1 cellular context compared by ENCODE assay signal in the genomic region with DNA sequence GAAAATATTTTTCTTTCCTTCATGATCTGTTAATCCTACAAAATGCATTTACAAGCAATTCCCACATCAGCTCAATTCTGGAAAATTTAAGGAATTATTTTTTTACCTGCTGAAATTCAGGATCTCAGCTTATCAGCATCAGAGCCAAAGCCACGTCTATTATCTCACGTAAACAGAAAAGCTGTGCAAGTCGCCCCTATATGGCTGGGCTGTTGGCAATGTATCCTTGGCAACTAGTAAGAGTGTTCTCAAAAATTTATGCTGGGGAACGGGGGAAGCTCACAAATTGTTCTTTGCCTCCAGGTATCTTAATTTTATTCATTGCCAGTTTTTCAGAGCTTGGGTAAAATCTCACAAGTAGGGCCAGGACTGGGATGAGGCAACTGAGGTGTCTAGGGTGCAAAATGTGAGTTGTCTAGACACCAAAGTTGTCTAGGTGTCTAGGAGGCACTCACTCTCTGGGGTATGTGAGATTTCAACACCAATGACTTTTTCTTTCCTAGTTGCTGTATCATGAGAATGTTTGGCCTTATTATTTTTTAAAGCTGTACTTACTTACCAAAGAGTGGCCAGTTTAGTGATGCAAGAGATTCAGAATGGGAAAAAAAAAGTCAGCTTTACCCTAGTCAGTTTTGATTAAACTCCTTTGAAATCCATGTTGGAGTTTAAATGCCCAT.
TF ChIP-seq lines count a peak whose summit lies in the region.

No MANE protein-coding gene starts in this region.

TF ChIP-seq in HCT116, 20 proteins besides CTCF, POLR2A, EP300 and RAD21:
- TF ChIP-seq SRF (IDR thresholded peaks at IDR 0.05; ENCODE audit: low read depth) (no peak), YY1 (IDR thresholded peaks at IDR 0.05; ENCODE audit: extremely low read depth, insufficient replicate concordance, low read depth, low read length) (no peak), EZH2phosphoT487 (IDR thresholded peaks at IDR 0.05; ENCODE audit: borderline replicate concordance) (no peak), JUND (IDR thresholded peaks at IDR 0.05) (no peak), ELF1 (IDR thresholded peaks at IDR 0.05; ENCODE audit: borderline replicate concordance, low read depth) (no peak), POLR2AphosphoS5 (IDR thresholded peaks at IDR 0.05; ENCODE audit: low read depth, low read length) (no peak), EZH2 (IDR thresholded peaks at IDR 0.05) (no peak), EGR1 (IDR thresholded peaks at IDR 0.05; ENCODE audit: low read depth) (no peak), ZFX (IDR thresholded peaks at IDR 0.05) (no peak), TCF7L2 (IDR thresholded peaks at IDR 0.05; ENCODE audit: borderline replicate concordance, extremely low read depth, insufficient read depth, insufficient read length) (no peak)
- TF ChIP-seq, protein P1, sequence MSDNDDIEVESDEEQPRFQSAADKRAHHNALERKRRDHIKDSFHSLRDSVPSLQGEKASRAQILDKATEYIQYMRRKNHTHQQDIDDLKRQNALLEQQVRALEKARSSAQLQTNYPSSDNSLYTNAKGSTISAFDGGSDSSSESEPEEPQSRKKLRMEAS (IDR thresholded peaks at IDR 0.05), result no peak
- TF ChIP-seq, protein P2, sequence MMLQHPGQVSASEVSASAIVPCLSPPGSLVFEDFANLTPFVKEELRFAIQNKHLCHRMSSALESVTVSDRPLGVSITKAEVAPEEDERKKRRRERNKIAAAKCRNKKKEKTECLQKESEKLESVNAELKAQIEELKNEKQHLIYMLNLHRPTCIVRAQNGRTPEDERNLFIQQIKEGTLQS (IDR thresholded peaks at IDR 0.05), result no peak
- TF ChIP-seq, protein P3, sequence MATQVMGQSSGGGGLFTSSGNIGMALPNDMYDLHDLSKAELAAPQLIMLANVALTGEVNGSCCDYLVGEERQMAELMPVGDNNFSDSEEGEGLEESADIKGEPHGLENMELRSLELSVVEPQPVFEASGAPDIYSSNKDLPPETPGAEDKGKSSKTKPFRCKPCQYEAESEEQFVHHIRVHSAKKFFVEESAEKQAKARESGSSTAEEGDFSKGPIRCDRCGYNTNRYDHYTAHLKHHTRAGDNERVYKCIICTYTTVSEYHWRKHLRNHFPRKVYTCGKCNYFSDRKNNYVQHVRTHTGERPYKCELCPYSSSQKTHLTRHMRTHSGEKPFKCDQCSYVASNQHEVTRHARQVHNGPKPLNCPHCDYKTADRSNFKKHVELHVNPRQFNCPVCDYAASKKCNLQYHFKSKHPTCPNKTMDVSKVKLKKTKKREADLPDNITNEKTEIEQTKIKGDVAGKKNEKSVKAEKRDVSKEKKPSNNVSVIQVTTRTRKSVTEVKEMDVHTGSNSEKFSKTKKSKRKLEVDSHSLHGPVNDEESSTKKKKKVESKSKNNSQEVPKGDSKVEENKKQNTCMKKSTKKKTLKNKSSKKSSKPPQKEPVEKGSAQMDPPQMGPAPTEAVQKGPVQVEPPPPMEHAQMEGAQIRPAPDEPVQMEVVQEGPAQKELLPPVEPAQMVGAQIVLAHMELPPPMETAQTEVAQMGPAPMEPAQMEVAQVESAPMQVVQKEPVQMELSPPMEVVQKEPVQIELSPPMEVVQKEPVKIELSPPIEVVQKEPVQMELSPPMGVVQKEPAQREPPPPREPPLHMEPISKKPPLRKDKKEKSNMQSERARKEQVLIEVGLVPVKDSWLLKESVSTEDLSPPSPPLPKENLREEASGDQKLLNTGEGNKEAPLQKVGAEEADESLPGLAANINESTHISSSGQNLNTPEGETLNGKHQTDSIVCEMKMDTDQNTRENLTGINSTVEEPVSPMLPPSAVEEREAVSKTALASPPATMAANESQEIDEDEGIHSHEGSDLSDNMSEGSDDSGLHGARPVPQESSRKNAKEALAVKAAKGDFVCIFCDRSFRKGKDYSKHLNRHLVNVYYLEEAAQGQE (IDR thresholded peaks at IDR 0.05; ENCODE audit: low read depth), result no peak
